8 cellular contexts compared by ENCODE assay signal in genomic region chr6:117601811-117602150, GRCh38. TPM values are rescaled to one million over a fixed set of nuclear protein-coding genes. Genes with fewer than 3 reads are reported as not detected.
DNase-seq lines count a peak whose midpoint lies in the region; ATAC-seq and TF ChIP-seq lines count a peak whose summit lies in the region.

No MANE protein-coding gene starts in this region.

- POLR2A ChIA-PET in RWPE1 (lab: Yijun Ruan, JAX; ENCODE audit: low non-redundant PET): interaction anchor here (0.9 kb wide), 1 partner anchor 12 kb away, joined by 3 read pairs; no protein-coding TSS in a partner anchor

- TF ChIP-seq CTCF in RWPE1 (conservative IDR thresholded peaks at IDR 0.05; ENCODE audit: low read depth): no peak
- no peak for TF ChIP-seq CTCF in neural crest cell (conservative IDR thresholded peaks at IDR 0.05)

- no peaks in the 10 kb centered on the region for H3K27me3 Mint-ChIP-seq in neural crest cell (ENCODE audit: low read depth)

- peaks cover 6% of the 10 kb centered on the region for H3K9me3 Mint-ChIP-seq in neural crest cell

- CTCF ChIA-PET in RWPE1 (lab: Yijun Ruan, JAX): interaction anchor here (0.5 to 0.8 kb wide), 3 partner anchors 27 to 150 kb away, joined by 4 read pairs; no protein-coding TSS in a partner anchor

- H3K4me3 Mint-ChIP-seq in neural crest cell: peak overlapping the region; percentile 95

- peaks cover 25% of the 10 kb centered on the region for H3K36me3 Mint-ChIP-seq in neural crest cell (ENCODE audit: low read depth)

- intact Hi-C loops in Right ventricle myocardium inferior (cut with DNase I) (loop anchor here (2.0 to 5.0 kb wide), 4 partner anchors 54 to 149 kb away; partner anchors contain the start of genes DCBLD1 and NUS1), cardiac septum (cut with DNase I) (loop anchor here (2.0 to 5.0 kb wide), 4 partner anchors 54 to 149 kb away; partner anchors contain the start of genes DCBLD1 and NUS1)

- peak; percentile 1 for ATAC-seq in Right ventricle myocardium inferior
- peak; percentile 15 for ATAC-seq in HG03025 (IDR thresholded peaks at IDR 0.05; ENCODE audit: low FRiP score, unreplicated experiment)

- H3K27ac Mint-ChIP-seq in neural crest cell (ENCODE audit: unreplicated experiment): peak overlapping the region; percentile 99

- DNase-seq in Right ventricle myocardium inferior (ENCODE audit: missing footprints): peak; percentile 69
- DNase-seq in cardiac septum (ENCODE audit: low spot score): no peak
- peak; percentile 14 for DNase-seq in RWPE1 (ENCODE audit: low spot score)
- DNase-seq in epithelial cell of prostate (ENCODE audit: low read depth, low spot score): no peak
- no peak for DNase-seq in neural crest cell (ENCODE audit: low read depth, low spot score)
- no peak for DNase-seq in NCI-H2196 treated with DMSO at 0.1 percent for 48 hours (lab: John Stamatoyannopoulos, UW; ENCODE audit: unreplicated experiment)
- DNase-seq in islet precursor cell: no peak

- peaks cover 38% of the 10 kb centered on the region for H3K4me1 Mint-ChIP-seq in neural crest cell

- H3K27ac ChIP-seq in RWPE1 (peak overlapping the region; percentile 97), epithelial cell of prostate (peak overlapping the region; percentile 90)

RNA-seq across cellular contexts. Expression of gene GOPC, which starts 0.5 kb away (rescaled TPM):
- total RNA-seq in Right ventricle myocardium inferior: 18.1 TPM
- total RNA-seq in cardiac septum: 27.5 TPM
- total RNA-seq in neural crest cell: 30.7 and 31.5 TPM in 2 replicates

Comparison
In these comparisons a context has a peak if more than half of its experiments do, and no peak if none do; other contexts are left out.
1. DNase-seq: peak in Right ventricle myocardium inferior (single experiment) and RWPE1 (single experiment); none in cardiac septum (single experiment), epithelial cell of prostate (single experiment), neural crest cell (single experiment), NCI-H2196 treated with DMSO at 0.1 percent for 48 hours (single experiment) and islet precursor cell (single experiment).